Comparison of ENCODE assay signal across 27 cellular contexts in the genomic region with DNA sequence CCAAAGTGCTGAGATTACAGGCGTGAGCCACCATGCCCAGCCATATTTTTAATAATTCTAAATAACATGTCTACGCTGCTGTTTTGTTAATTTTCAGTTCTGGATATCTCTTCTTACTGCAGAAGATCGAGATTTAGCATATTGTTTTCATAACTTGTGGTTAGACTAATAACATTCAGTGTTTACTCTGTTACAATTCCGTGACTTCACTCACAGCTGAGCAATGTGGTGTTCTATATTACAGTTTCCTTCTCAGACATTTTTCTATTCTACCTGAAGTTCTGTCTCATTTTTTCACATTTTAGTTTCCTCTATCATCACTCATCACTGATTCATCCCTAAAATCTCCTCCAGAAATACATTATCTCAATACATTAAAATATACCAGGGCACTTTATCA.
"Had no signal": no experiment of that assay in that cellular context is flagged by ENCODE, and none has a peak within 500 bp of the region (broad histone marks: within the 10 kb centered on the region; RNA-seq: fewer than 3 reads in every experiment).

No MANE protein-coding gene starts in this region.

- H3K9ac ChIP-seq: SK-N-SH had no signal

- H3K4me1 ChIP-seq: Peyer's patch, SJCRH30 had no signal

- H3K36me3 ChIP-seq: Peyer's patch, SJCRH30 had no signal

- H3K27ac Mint-ChIP-seq: activated CD4-positive, alpha-beta memory T cell treated with anti-CD3 and anti-CD28 coated beads for 36 hours; activated CD4-positive, alpha-beta T cell treated with anti-CD3 and anti-CD28 coated beads, Interleukin-2, amount 10 ng/mL, durations not matched to agents 7 days and 5 days; activated naive CD4-positive, alpha-beta T cell treated with anti-CD3 and anti-CD28 coated beads, Interleukin-2, amount 50 U/mL, for 72 hours; activated naive CD8-positive, alpha-beta T cell treated with anti-CD3 and anti-CD28 coated beads, Interleukin-2, amount 50 U/mL, for 24 hours; brain had no signal

- DNase-seq: activated CD4-positive, alpha-beta memory T cell treated with anti-CD3 and anti-CD28 coated beads for 36 hours; activated CD4-positive, alpha-beta T cell treated with anti-CD3 and anti-CD28 coated beads, Interleukin-2, amount 10 ng/mL, durations not matched to agents 7 days and 5 days; activated CD4-positive, CD25-positive, alpha-beta regulatory T cell; activated CD8-positive, alpha-beta memory T cell treated with anti-CD3 and anti-CD28 coated beads for 24 hours; activated effector memory CD4-positive, alpha-beta T cell treated with anti-CD3 and anti-CD28 coated beads, Interleukin-2, amount 50 U/mL, for 16 hours; activated naive CD4-positive, alpha-beta T cell treated with Interleukin-2 at 50 U/mL for 16 hours; activated naive CD8-positive, alpha-beta T cell treated with anti-CD3 and anti-CD28 coated beads, Interleukin-2, amount 50 U/mL, for 24 hours; activated T-cell treated with anti-CD3 and anti-CD28 coated beads, Interleukin-2, amount 50 U/mL, for 4 hours; amygdala; NCI-H1105 treated with DMSO at 0.1 percent for 48 hours; NCI-H146; NCI-H187 treated with DMSO at 0.1 percent for 48 hours; NCI-H2081 treated with DMSO at 0.1 percent for 48 hours; NCI-H2227 treated with DMSO at 0.1 percent for 48 hours; NCI-H526; NCI-H82; NK-92 treated with Interleukin-12 subunit alpha and Interleukin-12 subunit beta, amount 100 ng/mL, for 24 hours; OCI-M1; Peyer's patch; Right ventricle myocardium superior; SJCRH30; SK-N-SH; T-helper 1 cell had no signal

- H3K4me1 Mint-ChIP-seq: activated CD4-positive, alpha-beta T cell treated with anti-CD3 and anti-CD28 coated beads, Interleukin-2, amount 10 ng/mL, durations not matched to agents 7 days and 5 days; central memory CD8-positive, alpha-beta T cell had no signal

- H3K9me3 Mint-ChIP-seq: activated CD4-positive, alpha-beta T cell treated with anti-CD3 and anti-CD28 coated beads, Interleukin-2, amount 10 ng/mL, durations not matched to agents 7 days and 5 days; activated naive CD4-positive, alpha-beta T cell treated with anti-CD3 and anti-CD28 coated beads, Interleukin-2, amount 50 U/mL, for 72 hours; activated T-cell treated with anti-CD3 and anti-CD28 coated beads, Interleukin-2, amount 50 U/mL, for 4 hours; central memory CD8-positive, alpha-beta T cell had no signal

- H3K4me3 ChIP-seq: Peyer's patch, SJCRH30 had no signal

- H3K27me3 ChIP-seq: Peyer's patch, SJCRH30 had no signal

- H3K4me2 ChIP-seq: SK-N-SH had no signal

- H3K27ac ChIP-seq: Peyer's patch, RWPE1, SJCRH30 had no signal

- H3K9me3 ChIP-seq: Peyer's patch, SJCRH30, SK-N-SH had no signal

- H3K36me3 Mint-ChIP-seq: brain had no signal

- H3K4me3 Mint-ChIP-seq: activated CD4-positive, alpha-beta memory T cell treated with anti-CD3 and anti-CD28 coated beads for 36 hours; activated CD4-positive, alpha-beta T cell treated with anti-CD3 and anti-CD28 coated beads, Interleukin-2, amount 10 ng/mL, durations not matched to agents 7 days and 5 days; activated naive CD8-positive, alpha-beta T cell treated with anti-CD3 and anti-CD28 coated beads, Interleukin-2, amount 50 U/mL, for 24 hours; activated T-cell treated with anti-CD3 and anti-CD28 coated beads, Interleukin-2, amount 50 U/mL, for 4 hours; brain; central memory CD8-positive, alpha-beta T cell had no signal

- H3K9me2 ChIP-seq: SK-N-SH had no signal
